Comparison of ENCODE assay signal across 17 cellular contexts in the genomic region with DNA sequence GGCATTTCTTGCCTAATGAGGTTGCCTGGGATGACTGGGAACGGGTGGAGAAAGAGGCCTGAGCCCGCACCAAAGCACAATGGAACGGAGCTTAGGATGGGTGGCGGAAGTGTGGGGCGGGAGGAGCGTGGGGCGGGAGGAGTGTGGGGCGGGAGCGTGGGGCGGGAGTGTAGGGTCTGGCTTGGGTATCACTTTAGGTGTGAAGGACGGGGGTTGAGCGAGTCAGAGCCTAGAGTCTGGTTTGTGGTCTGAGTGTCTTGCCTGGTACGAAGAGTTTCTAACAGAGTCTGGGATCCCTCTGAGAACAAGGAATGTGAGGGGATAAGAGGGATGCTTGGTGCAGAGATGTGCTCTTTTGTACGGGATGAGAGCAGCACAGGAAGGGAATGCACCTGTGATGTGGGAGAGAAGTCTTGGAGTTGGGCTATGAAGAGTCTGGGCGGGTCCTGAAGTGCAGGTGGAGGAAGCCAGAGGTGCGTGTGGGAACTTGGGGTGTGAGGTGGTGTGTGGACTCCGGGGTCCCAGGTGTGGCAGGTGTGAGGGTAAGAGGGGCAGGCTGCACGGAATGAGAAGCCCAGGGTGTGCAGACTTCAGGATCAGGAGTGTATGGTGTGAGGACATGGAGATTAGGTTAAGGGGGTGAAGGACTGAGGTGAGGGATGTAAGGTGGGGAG. TPM values are rescaled to one million over a fixed set of nuclear protein-coding genes. Genes with fewer than 3 reads are reported as not detected.
DNase-seq lines count a peak whose midpoint lies in the region; TF ChIP-seq lines count a peak whose summit lies in the region.
"Had no signal": no experiment of that assay in that cellular context is flagged by ENCODE, and none has a peak within 500 bp of the region (broad histone marks: within the 10 kb centered on the region; RNA-seq: fewer than 3 reads in every experiment).

No MANE protein-coding gene starts in this region.

- H3K4me1 ChIP-seq in neutrophil (ENCODE audit: control insufficient read depth in 1 of 2, insufficient read depth in 1 of 2, low read depth in 1 of 2, low read length in 1 of 2): peaks cover 11 to 15% of the 10 kb centered on the region in 2 experiments

- DNase-seq in activated CD4-positive, alpha-beta T cell treated with anti-CD3 and anti-CD28 coated beads, Interleukin-2, amount 10 ng/mL, durations not matched to agents 24 days and 14 days: no peak
- DNase-seq in activated CD4-positive, alpha-beta T cell treated with anti-CD3 and anti-CD28 coated beads, Interleukin-2, amount 50 U/mL, for 1 hour: no peak
- DNase-seq in SW480 (ENCODE audit: low spot score) (peak; percentile 27), chondrocyte (ENCODE audit: low spot score) (no peak), NCI-H128 (lab: John Stamatoyannopoulos, UW; ENCODE audit: unreplicated experiment) (no peak), dorsolateral prefrontal cortex (no peak)
- DNase-seq in stimulated activated CD4-positive, alpha-beta T cell treated with anti-CD3 and anti-CD28 coated beads, Interleukin-2, amount 100 ng/mL, for 24 hours: no peak
- DNase-seq: effector CD4-positive, alpha-beta T cell; KBM-7; NCI-H1417; NCI-H345; stimulated activated CD4-positive, alpha-beta T cell treated with anti-CD3 and anti-CD28 coated beads, Interleukin-4, amount 100 ng/mL, for 4 hours had no signal

- H3K4me1 Mint-ChIP-seq in activated CD4-positive, alpha-beta T cell treated with anti-CD3 and anti-CD28 coated beads, Interleukin-2, amount 10 ng/mL, durations not matched to agents 24 days and 14 days: peaks cover 21% of the 10 kb centered on the region
- H3K4me1 Mint-ChIP-seq in chondrocyte (ENCODE audit: low read depth): peaks cover 16% of the 10 kb centered on the region

- peak overlapping the region; percentile 16 for H3K27ac ChIP-seq in neutrophil
- H3K27ac ChIP-seq in dorsolateral prefrontal cortex: no peak overlapping the region
- H3K27ac ChIP-seq: SJSA1 had no signal

- no peak for TF ChIP-seq CTCF in chondrocyte (IDR thresholded peaks at IDR 0.05)
- no peak for TF ChIP-seq CTCF in neutrophil (IDR thresholded peaks at IDR 0.05)
- TF ChIP-seq CTCF in dorsolateral prefrontal cortex (IDR thresholded peaks at IDR 0.05 in 54 of 56, conservative IDR thresholded peaks at IDR 0.05 in 2 of 56; ENCODE audit: low read depth in 1 of 56, partially characterized antibody in 56 of 56): no peak

- intact Hi-C loops in activated CD4-positive, alpha-beta T cell treated with anti-CD3 and anti-CD28 coated beads, Interleukin-2, amount 10 ng/mL, durations not matched to agents 24 days and 14 days (cut with micrococcal nuclease): loop anchor here (2.0 kb wide), 2 partner anchors 23 to 31 kb away; a partner anchor contains a TSS
- intact Hi-C loops in dorsolateral prefrontal cortex (cut with DNase I): loop anchor here (5.0 kb wide), 1 partner anchor 34 kb away; a partner anchor contains a TSS

- H3K9me3 ChIP-seq in neutrophil: no peaks in the 10 kb centered on the region
- H3K9me3 ChIP-seq: SJSA1 had no signal

- no peaks in the 10 kb centered on the region for H3K9me3 Mint-ChIP-seq in activated CD4-positive, alpha-beta T cell treated with anti-CD3 and anti-CD28 coated beads, Interleukin-2, amount 10 ng/mL, durations not matched to agents 24 days and 14 days
- H3K9me3 Mint-ChIP-seq in chondrocyte (ENCODE audit: low read depth): no peaks in the 10 kb centered on the region

- H3K27me3 Mint-ChIP-seq in activated CD4-positive, alpha-beta T cell treated with anti-CD3 and anti-CD28 coated beads, Interleukin-2, amount 10 ng/mL, durations not matched to agents 24 days and 14 days: peaks cover 14% of the 10 kb centered on the region
- H3K27me3 Mint-ChIP-seq in chondrocyte (ENCODE audit: low read depth): peaks cover 10% of the 10 kb centered on the region

- H3K4me3 ChIP-seq in neutrophil (ENCODE audit: low read depth in 1 of 2, low read length in 1 of 2) (no peak overlapping the region), dorsolateral prefrontal cortex (no peak overlapping the region)
- H3K4me3 ChIP-seq: SJSA1 had no signal

- peak overlapping the region; percentile 72 for H3K4me3 Mint-ChIP-seq in activated CD4-positive, alpha-beta T cell treated with anti-CD3 and anti-CD28 coated beads, Interleukin-2, amount 10 ng/mL, durations not matched to agents 24 days and 14 days
- peak overlapping the region; percentile 61 for H3K4me3 Mint-ChIP-seq in chondrocyte (ENCODE audit: unreplicated experiment)

- no peaks in the 10 kb centered on the region for H3K36me3 Mint-ChIP-seq in activated CD4-positive, alpha-beta T cell treated with anti-CD3 and anti-CD28 coated beads, Interleukin-2, amount 10 ng/mL, durations not matched to agents 24 days and 14 days (ENCODE audit: low read depth)
- H3K36me3 Mint-ChIP-seq in chondrocyte (ENCODE audit: low read depth): no peaks in the 10 kb centered on the region

- H3K27me3 ChIP-seq in neutrophil (peaks cover 21% of the 10 kb centered on the region), dorsolateral prefrontal cortex (no peaks in the 10 kb centered on the region)
- H3K27me3 ChIP-seq: SJSA1 had no signal

- H3K36me3 ChIP-seq in neutrophil: no peaks in the 10 kb centered on the region
- H3K36me3 ChIP-seq: SJSA1 had no signal

- peak overlapping the region; percentile 67 for H3K27ac Mint-ChIP-seq in activated CD4-positive, alpha-beta T cell treated with anti-CD3 and anti-CD28 coated beads, Interleukin-2, amount 10 ng/mL, durations not matched to agents 24 days and 14 days
- H3K27ac Mint-ChIP-seq in chondrocyte (ENCODE audit: unreplicated experiment): no peak overlapping the region

RNA-seq across cellular contexts. Expression of a gene that starts 1.2 kb away (rescaled TPM):
- 0.69 TPM in 1 of 2 replicates, not detected in the other for total RNA-seq in activated CD4-positive, alpha-beta T cell treated with anti-CD3 and anti-CD28 coated beads, Interleukin-2, amount 10 ng/mL, durations not matched to agents 24 days and 14 days
- total RNA-seq in chondrocyte (not detected in 3 replicates), dorsolateral prefrontal cortex (1 to 10 TPM in 14 of 120 experiments, not detected in 106; 1.4 to 6.0 (median 2.0) TPM)
- total RNA-seq: A673, H4, sciatic nerve, SJSA1 had no signal

RNA-seq across cellular contexts. Expression of a gene that starts 15.8 kb away (rescaled TPM):
- total RNA-seq in activated CD4-positive, alpha-beta T cell treated with anti-CD3 and anti-CD28 coated beads, Interleukin-2, amount 10 ng/mL, durations not matched to agents 24 days and 14 days: 5.3 and 6.8 TPM in 2 replicates
- total RNA-seq in chondrocyte (0.34 to 7.2 TPM (median 6.3 TPM) in 3 replicates), dorsolateral prefrontal cortex (under 1 TPM in 40 of 120 experiments, not detected in 80; 0.13 to 0.68 (median 0.21) TPM)

RNA-seq across cellular contexts. Expression of a gene that starts 16.7 kb away (rescaled TPM):
- total RNA-seq in activated CD4-positive, alpha-beta T cell treated with anti-CD3 and anti-CD28 coated beads, Interleukin-2, amount 10 ng/mL, durations not matched to agents 24 days and 14 days: 63.1 and 71.5 TPM in 2 replicates
- 33.9 to 42.6 TPM (median 34.7 TPM) in 3 replicates for total RNA-seq in chondrocyte
- 10 to 100 TPM; 16.1 to 79.3 (median 36.8) TPM for total RNA-seq in dorsolateral prefrontal cortex

RNA-seq across cellular contexts. Expression of a gene that starts 21.1 kb away (rescaled TPM):
- 83.2 and 84.7 TPM in 2 replicates for total RNA-seq in activated CD4-positive, alpha-beta T cell treated with anti-CD3 and anti-CD28 coated beads, Interleukin-2, amount 10 ng/mL, durations not matched to agents 24 days and 14 days
- total RNA-seq in chondrocyte: 47.4 to 64.5 TPM (median 47.9 TPM) in 3 replicates
- 100 to 1,000 TPM in 1 of 120 experiments, 10 to 100 TPM in 119; 36.7 to 115 (median 63.9) TPM for total RNA-seq in dorsolateral prefrontal cortex

RNA-seq across cellular contexts. Expression of a gene that starts 31.7 kb away (rescaled TPM):
- total RNA-seq in activated CD4-positive, alpha-beta T cell treated with anti-CD3 and anti-CD28 coated beads, Interleukin-2, amount 10 ng/mL, durations not matched to agents 24 days and 14 days: 62.1 and 63.0 TPM in 2 replicates
- total RNA-seq in chondrocyte: 12.5 to 39.5 TPM (median 39.3 TPM) in 3 replicates
- 10 to 100 TPM in 50 of 120 experiments, 1 to 10 TPM in 70; 1.4 to 47.4 (median 7.6) TPM for total RNA-seq in dorsolateral prefrontal cortex
